27 cellular contexts compared by ENCODE assay signal in genomic region chr2:135630488-135630887, GRCh38.
"Had no signal": no experiment of that assay in that cellular context is flagged by ENCODE, and none has a peak within 500 bp of the region (broad histone marks: within the 10 kb centered on the region; RNA-seq: fewer than 3 reads in every experiment).

No MANE protein-coding gene starts in this region.

- H3K4me1 ChIP-seq: heart right ventricle, left lung, neural progenitor cell, prostate gland, tibial nerve, uterus had no signal

- H3K9me3 ChIP-seq: heart right ventricle, left lung, neutrophil, prostate gland, tibial nerve, uterus had no signal

- H2AFZ ChIP-seq: hepatocyte, neural progenitor cell had no signal

- H3K9me3 Mint-ChIP-seq: mesothelial cell of epicardium; naive B cell; natural killer cell; nephron progenitor cell; neural progenitor cell; stimulated activated naive CD8-positive, alpha-beta T cell treated with anti-CD3 and anti-CD28 coated beads, Interleukin-15, Interleukin-2, amounts not matched to agents 100 ng/mL and 50 ng/mL, for 24 hours; type B pancreatic cell had no signal

- H3K79me2 ChIP-seq: hepatocyte had no signal

- H3K9ac ChIP-seq: neural progenitor cell had no signal

- H3K27me3 ChIP-seq: heart right ventricle, hepatocyte, left lung, neural progenitor cell, neutrophil, tibial nerve, uterus had no signal

- ATAC-seq: heart right ventricle, left cardiac atrium, left lung, natural killer cell, sciatic nerve had no signal

- H3K27ac Mint-ChIP-seq: mesothelial cell of epicardium; naive B cell; natural killer cell; neural progenitor cell; stimulated activated naive CD8-positive, alpha-beta T cell treated with anti-CD3 and anti-CD28 coated beads, Interleukin-15, Interleukin-2, amounts not matched to agents 100 ng/mL and 50 ng/mL, for 24 hours; type B pancreatic cell had no signal

- FAIRE-seq: keratinocyte had no signal

- H3K4me3 ChIP-seq: heart right ventricle, hepatocyte, left lung, lung, neural progenitor cell, prostate gland, skin epidermis, tibial nerve, uterus had no signal

- H3K27me3 Mint-ChIP-seq: naive B cell; stimulated activated naive CD8-positive, alpha-beta T cell treated with anti-CD3 and anti-CD28 coated beads, Interleukin-15, Interleukin-2, amounts not matched to agents 100 ng/mL and 50 ng/mL, for 24 hours; type B pancreatic cell had no signal

- H3K4me2 ChIP-seq: hepatocyte, neural progenitor cell had no signal

- H3K36me3 ChIP-seq: neural progenitor cell, prostate gland, uterus had no signal

- H3K4me1 Mint-ChIP-seq: mesothelial cell of epicardium, naive B cell, natural killer cell, nephron progenitor cell, neural progenitor cell had no signal

- H3K27ac ChIP-seq: heart right ventricle, hepatocyte, left lung, neural progenitor cell, neutrophil, prostate gland, skin epidermis, tibial nerve, uterus had no signal

- H3K4me3 Mint-ChIP-seq: mesothelial cell of epicardium; naive B cell; natural killer cell; nephron progenitor cell; neural progenitor cell; stimulated activated naive CD8-positive, alpha-beta T cell treated with anti-CD3 and anti-CD28 coated beads, Interleukin-15, Interleukin-2, amounts not matched to agents 100 ng/mL and 50 ng/mL, for 24 hours; type B pancreatic cell had no signal

- DNase-seq: heart right ventricle; kidney glomerular epithelial cell; left cardiac atrium; left lung; mesendoderm; naive B cell; natural killer cell; nephron progenitor cell; occipital lobe; stimulated activated CD4-positive, alpha-beta T cell treated with anti-CD3 and anti-CD28 coated beads, Interleukin-12 subunit alpha, Interleukin-12 subunit beta, amount 100 ng/mL, for 4 hours; stimulated activated CD4-positive, alpha-beta T cell treated with anti-CD3 and anti-CD28 coated beads, Interleukin-15, amount 100 ng/mL, for 24 hours; stimulated activated CD4-positive, alpha-beta T cell treated with anti-CD3 and anti-CD28 coated beads, Interleukin-2, amount 100 ng/mL, for 24 hours; stimulated activated CD4-positive, alpha-beta T cell treated with anti-CD3 and anti-CD28 coated beads, Interleukin-4, amount 100 ng/mL, for 1 hour; stimulated activated naive CD4-positive, alpha-beta T cell; uterus had no signal

- H3K36me3 Mint-ChIP-seq: natural killer cell, neural progenitor cell, type B pancreatic cell had no signal
